Comparison of ENCODE assay signal across 8 cellular contexts in genomic region chr4:20700007-20700761, GRCh38. TPM values are rescaled to one million over a fixed set of nuclear protein-coding genes. Genes with fewer than 3 reads are reported as not detected.
DNase-seq lines count a peak whose midpoint lies in the region; ATAC-seq, FAIRE-seq and TF ChIP-seq lines count a peak whose summit lies in the region.

PACRGL (plus strand) TSS chr4:20700458; CDS start chr4:20704482, 4,024 bp downstream.

- H3K27ac ChIP-seq in right atrium auricular region (peak within 1 kb of the TSS; percentile 74 to 87), psoas muscle (peak within 1 kb of the TSS; percentile 82)

- no peak for TF ChIP-seq CTCF in right atrium auricular region (IDR thresholded peaks at IDR 0.05)
- TF ChIP-seq CTCF in psoas muscle (IDR thresholded peaks at IDR 0.05), result no peak

- FAIRE-seq in urothelium cell line (lab: Jason Lieb, UNC), result no peak

- peaks cover 10% of the 10 kb centered on the region for H3K36me3 ChIP-seq in right atrium auricular region
- H3K36me3 ChIP-seq in psoas muscle (ENCODE audit: insufficient read depth in 1 of 2, low read depth in 1 of 2), result peaks cover 3 to 10% of the 10 kb centered on the region in 2 donors

- intact Hi-C loops in T-helper 2 cell treated with Interferon-gamma antibody and Interleukin-4, amounts not matched to agents 100 ng/mL and 5 ng/mL, for 36 hours (cut with micrococcal nuclease), result loop anchor here (1.0 to 5.0 kb wide), 2 partner anchors 281 to 1067 kb away; no protein-coding TSS in a partner anchor
- intact Hi-C loops in psoas muscle (cut with DNase I), result no loop called here

- H3K4me3 ChIP-seq in right atrium auricular region, result peak within 1 kb of the TSS; percentile 83 to 93
- peak within 1 kb of the TSS; percentile 88 for H3K4me3 ChIP-seq in psoas muscle

- H3K9me3 ChIP-seq in right atrium auricular region (no peaks in the 10 kb centered on the region), psoas muscle (no peaks in the 10 kb centered on the region)

- peak; percentile 95 for DNase-seq in NCI-H187 treated with DMSO at 0.1 percent for 48 hours (lab: John Stamatoyannopoulos, UW)
- peak; percentile 52 to 96 (median 90) for DNase-seq in anterior cingulate cortex (lab: John Stamatoyannopoulos, UW)
- peak; percentile 97 for DNase-seq in right atrium auricular region (ENCODE audit: low spot score)
- peak; percentile 96 to 97 for DNase-seq in psoas muscle
- peak; percentile 90 for DNase-seq in urothelium cell line (ENCODE audit: low spot score)

- ATAC-seq in GM18499 (IDR thresholded peaks at IDR 0.05; ENCODE audit: insufficient read depth, unreplicated experiment) (peak; percentile 99), HG02943 (IDR thresholded peaks at IDR 0.05; ENCODE audit: low read depth, unreplicated experiment) (peak; percentile 100), psoas muscle (peak; percentile 99 to 100 (median 100))

- no peaks in the 10 kb centered on the region for H3K27me3 ChIP-seq in right atrium auricular region
- no peaks in the 10 kb centered on the region for H3K27me3 ChIP-seq in psoas muscle (ENCODE audit: insufficient read depth in 3 of 3, low read length in 2 of 3)

- WGBS in psoas muscle, 3 donors, result 0% methylated on average over 50 to 60 of the region's 60 CpGs

- H3K4me1 ChIP-seq in right atrium auricular region, result peaks cover 0 to 22% of the 10 kb centered on the region in 2 donors
- H3K4me1 ChIP-seq in psoas muscle, result peaks cover 22% of the 10 kb centered on the region

RNA-seq across cellular contexts. Expression of gene PACRGL, which starts in this region (rescaled TPM):
- total RNA-seq in T-helper 2 cell treated with Interferon-gamma antibody and Interleukin-4, amounts not matched to agents 100 ng/mL and 5 ng/mL, for 36 hours, result 13.2 and 14.4 TPM in 2 replicates
- total RNA-seq in right atrium auricular region (10 to 100 TPM; 12.1 to 13.7 TPM), psoas muscle (1 to 10 TPM; 5.2 to 8.1 (median 7.1) TPM)
- polyA plus RNA-seq in psoas muscle, result 10 to 100 TPM in 1 of 3 donors, 1 to 10 TPM in 2; 6.2 to 20.2 (median 9.9) TPM

Comparison
In these comparisons a context has a peak if more than half of its experiments do, and no peak if none do; other contexts are left out.
1. Peak in every context shown above with its lines: DNase-seq, ATAC-seq, H3K4me3 ChIP-seq and H3K27ac ChIP-seq.